In the genomic region with DNA sequence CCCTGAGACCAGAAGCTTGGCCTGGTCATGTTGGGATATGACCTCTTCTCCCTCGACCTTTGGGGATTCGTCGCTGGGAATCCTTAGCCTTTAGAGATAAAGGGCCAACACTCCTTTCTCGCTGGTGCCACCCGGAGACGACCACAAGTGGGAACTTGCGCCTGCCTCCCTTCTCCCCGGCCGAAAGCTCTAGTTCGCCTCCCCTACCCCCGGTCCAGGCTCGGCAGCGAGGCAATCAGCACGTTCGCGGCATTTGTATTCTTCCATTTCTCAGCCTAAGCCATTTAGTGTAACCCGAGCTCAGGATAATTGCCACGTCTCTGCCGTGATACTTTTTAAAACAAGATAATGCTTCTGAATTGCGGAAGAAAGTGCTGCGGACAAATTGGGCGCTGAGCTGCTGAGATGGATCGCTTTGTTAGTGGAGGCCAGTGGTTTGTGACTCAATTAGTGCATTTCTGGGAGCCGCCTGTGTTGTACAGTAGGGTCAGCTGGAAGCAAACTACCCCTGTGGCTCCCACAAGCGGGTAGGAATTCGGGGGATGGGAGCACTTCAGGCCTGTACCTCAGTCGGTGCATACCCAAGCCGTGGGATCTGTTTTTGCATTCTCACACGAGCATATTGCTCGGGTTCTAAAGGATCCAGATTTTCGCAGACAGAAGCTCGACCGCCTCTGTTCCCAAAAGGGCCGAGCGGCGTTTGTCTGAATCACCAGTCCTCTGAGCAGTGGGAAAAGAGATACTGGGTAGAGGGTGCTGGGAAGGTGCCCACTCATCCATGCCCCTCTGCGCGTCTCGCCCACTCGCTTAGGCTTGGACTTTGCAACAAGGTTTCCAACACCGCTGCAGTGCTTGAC, we compare ENCODE assay signal across 8 cellular contexts. TPM values are rescaled to one million over a fixed set of nuclear protein-coding genes. Genes with fewer than 3 reads are reported as not detected.
A peak's percentile ranks its signal among the peaks of the same experiment; 100 is the strongest.
DNase-seq lines count a peak whose midpoint lies in the region; ATAC-seq and TF ChIP-seq lines count a peak whose summit lies in the region.

No MANE protein-coding gene starts in this region.

- H3K27ac ChIP-seq in VCaP, result peak overlapping the region; percentile 73; the same call in 1 of the 2 replicates
- H3K27ac ChIP-seq in iPS-20b (ENCODE audit: low read length), result no peak overlapping the region
- no peak overlapping the region for H3K27ac ChIP-seq in upper lobe of right lung

- peak; percentile 20 for DNase-seq in stimulated activated CD4-positive, alpha-beta T cell treated with anti-CD3 and anti-CD28 coated beads, Interleukin-15, amount 100 ng/mL, for 24 hours
- DNase-seq in stimulated activated CD4-positive, alpha-beta T cell treated with anti-CD3 and anti-CD28 coated beads, Interleukin-2, amount 100 ng/mL, for 24 hours, result no peak
- no peak for DNase-seq in upper lobe of right lung
- DNase-seq in activated CD8-positive, alpha-beta memory T cell treated with anti-CD3 and anti-CD28 coated beads, Interleukin-2, amount 50 U/mL, for 48 hours, result no peak
- DNase-seq in HUDEP-2 (lab: John Stamatoyannopoulos, UW; ENCODE audit: unreplicated experiment in 76 of 76), result no peak

- no peak overlapping the region for H3K9ac ChIP-seq in iPS-20b (ENCODE audit: low read depth, low read length)

- H3K9me3 ChIP-seq in iPS-20b (ENCODE audit: insufficient read depth, low read depth, low read length), result no peaks in the 10 kb centered on the region
- H3K9me3 ChIP-seq in upper lobe of right lung, result no peaks in the 10 kb centered on the region

- H3K27me3 ChIP-seq in iPS-20b (ENCODE audit: insufficient read depth, low read length) (peaks cover 98% of the 10 kb centered on the region), upper lobe of right lung (peaks cover 90% of the 10 kb centered on the region)

- intact Hi-C loops in upper lobe of right lung (cut with DNase I), result no loop called here

- TF ChIP-seq CTCF in VCaP (conservative IDR thresholded peaks at IDR 0.05), result no peak
- TF ChIP-seq CTCF in upper lobe of right lung (IDR thresholded peaks at IDR 0.05), result no peak

- H3K4me1 ChIP-seq in iPS-20b (ENCODE audit: insufficient read depth, low read length), result peaks cover 30% of the 10 kb centered on the region
- H3K4me1 ChIP-seq in upper lobe of right lung, result peaks cover 28% of the 10 kb centered on the region

- ATAC-seq in upper lobe of right lung, result no peak
- ATAC-seq in GM21576 (IDR thresholded peaks at IDR 0.05; ENCODE audit: unreplicated experiment), result no peak

- H3K36me3 ChIP-seq in iPS-20b (ENCODE audit: insufficient read depth, low read depth, low read length), result no peaks in the 10 kb centered on the region
- no peaks in the 10 kb centered on the region for H3K36me3 ChIP-seq in upper lobe of right lung

- peak overlapping the region; percentile 79 for H3K4me3 ChIP-seq in iPS-20b (ENCODE audit: low read length)
- H3K4me3 ChIP-seq in upper lobe of right lung, result peak overlapping the region; percentile 70

RNA-seq across cellular contexts. Expression of gene SIX1, which starts 6.8 kb away (rescaled TPM):
- total RNA-seq in upper lobe of right lung, result 0.14 TPM
